ENCODE assay signal across 17 cellular contexts in the genomic region with DNA sequence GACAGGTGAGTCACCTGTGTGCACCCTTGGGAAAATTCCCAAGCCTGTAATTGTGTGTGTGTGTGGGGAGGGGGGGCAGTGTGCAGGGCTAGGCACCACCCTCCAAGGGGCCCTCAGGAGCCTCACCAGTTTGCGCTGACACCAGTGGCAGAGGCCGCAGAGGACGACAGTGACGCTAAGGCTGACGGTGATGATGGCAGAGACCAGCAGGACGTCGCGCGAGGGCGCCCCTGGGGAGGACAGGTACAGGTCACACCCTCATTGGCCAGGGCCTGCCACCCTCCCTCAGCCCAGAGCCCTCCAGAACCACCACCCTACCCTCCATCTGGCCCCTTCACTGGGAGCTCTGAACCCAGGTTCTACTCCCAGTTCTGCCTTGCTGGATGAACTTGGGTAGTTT. TPM values are rescaled to one million over a fixed set of nuclear protein-coding genes. Genes with fewer than 3 reads are reported as not detected.
"Had no signal": no experiment of that assay in that cellular context is flagged by ENCODE, and none has a peak within 500 bp of the region (broad histone marks: within the 10 kb centered on the region; RNA-seq: fewer than 3 reads in every experiment).

No MANE protein-coding gene starts in this region.

- H3K4me1 ChIP-seq: left lung had no signal

- H3K4me3 ChIP-seq: left lung, thoracic aorta had no signal

- H3K9me3 ChIP-seq: left lung, thoracic aorta had no signal

- DNase-seq: activated B cell treated with CpG ODN at 0.5 μM for 24 hours; activated CD4-positive, alpha-beta T cell treated with anti-CD3 and anti-CD28 coated beads, Interleukin-2, amount 10 ng/mL, durations not matched to agents 24 days and 14 days; activated T-cell treated with anti-CD3 and anti-CD28 coated beads, Interleukin-2, amount 50 U/mL, for 1 hour; amniotic stem cell; brain microvascular endothelial cell; erythroblast; stimulated activated CD4-positive, alpha-beta T cell treated with anti-CD3 and anti-CD28 coated beads, Interleukin-4, amount 100 ng/mL, for 4 hours; stimulated activated naive CD8-positive, alpha-beta T cell treated with anti-CD3 and anti-CD28 coated beads, Interleukin-15, amount 100 ng/mL, for 72 hours; T-cell had no signal

- H3K36me3 ChIP-seq: brain microvascular endothelial cell, left lung, thoracic aorta had no signal

- FAIRE-seq: keratinocyte had no signal

- H3K9me3 Mint-ChIP-seq: activated B cell treated with CpG ODN at 0.5 μM for 24 hours; activated CD4-positive, alpha-beta T cell treated with anti-CD3 and anti-CD28 coated beads, Interleukin-2, amount 10 ng/mL, durations not matched to agents 24 days and 14 days; activated naive CD4-positive, alpha-beta T cell treated with anti-CD3 and anti-CD28 coated beads, Interleukin-2, amount 50 U/mL, for 72 hours; dendritic cell treated with granulocyte-macrophage colony-stimulating factor and Interleukin-4, amounts not matched to agents 40 ng/mL and 50 ng/mL, for 4 days; nephron; stimulated activated naive CD8-positive, alpha-beta T cell treated with anti-CD3 and anti-CD28 coated beads, Interleukin-15, amount 100 ng/mL, for 72 hours; T-cell had no signal

- H3K36me3 Mint-ChIP-seq: activated naive CD4-positive, alpha-beta T cell treated with anti-CD3 and anti-CD28 coated beads, Interleukin-2, amount 50 U/mL, for 72 hours; T-cell had no signal

- H3K4me3 Mint-ChIP-seq: activated B cell treated with CpG ODN at 0.5 μM for 24 hours; activated CD4-positive, alpha-beta T cell treated with anti-CD3 and anti-CD28 coated beads, Interleukin-2, amount 10 ng/mL, durations not matched to agents 24 days and 14 days; dendritic cell treated with granulocyte-macrophage colony-stimulating factor and Interleukin-4, amounts not matched to agents 40 ng/mL and 50 ng/mL, for 4 days; stimulated activated naive CD8-positive, alpha-beta T cell treated with anti-CD3 and anti-CD28 coated beads, Interleukin-15, amount 100 ng/mL, for 72 hours had no signal

- ATAC-seq: left lung; stimulated activated naive CD8-positive, alpha-beta T cell treated with anti-CD3 and anti-CD28 coated beads, Interleukin-15, amount 100 ng/mL, for 72 hours had no signal

- H3K27ac ChIP-seq: brain microvascular endothelial cell, left lung, thoracic aorta had no signal

- H3K27ac Mint-ChIP-seq: activated B cell treated with CpG ODN at 0.5 μM for 24 hours; activated CD4-positive, alpha-beta T cell treated with anti-CD3 and anti-CD28 coated beads, Interleukin-2, amount 10 ng/mL, durations not matched to agents 24 days and 14 days; activated naive CD4-positive, alpha-beta T cell treated with anti-CD3 and anti-CD28 coated beads, Interleukin-2, amount 50 U/mL, for 72 hours; dendritic cell treated with granulocyte-macrophage colony-stimulating factor and Interleukin-4, amounts not matched to agents 40 ng/mL and 50 ng/mL, for 4 days; nephron; stimulated activated naive CD8-positive, alpha-beta T cell treated with anti-CD3 and anti-CD28 coated beads, Interleukin-15, amount 100 ng/mL, for 72 hours had no signal

RNA-seq across cellular contexts. Expression of gene SYT7, which starts 24.9 kb away (rescaled TPM):
- total RNA-seq: activated B cell treated with CpG ODN at 0.5 μM for 24 hours; activated naive CD4-positive, alpha-beta T cell treated with anti-CD3 and anti-CD28 coated beads, Interleukin-2, amount 50 U/mL, for 72 hours had no signal

RNA-seq across cellular contexts. Expression of gene LRRC10B, which starts 47.4 kb away (rescaled TPM):
- total RNA-seq: activated B cell treated with CpG ODN at 0.5 μM for 24 hours; activated naive CD4-positive, alpha-beta T cell treated with anti-CD3 and anti-CD28 coated beads, Interleukin-2, amount 50 U/mL, for 72 hours; skeletal muscle tissue; urinary bladder had no signal
- polyA plus RNA-seq: keratinocyte had no signal
